In the genomic region with DNA sequence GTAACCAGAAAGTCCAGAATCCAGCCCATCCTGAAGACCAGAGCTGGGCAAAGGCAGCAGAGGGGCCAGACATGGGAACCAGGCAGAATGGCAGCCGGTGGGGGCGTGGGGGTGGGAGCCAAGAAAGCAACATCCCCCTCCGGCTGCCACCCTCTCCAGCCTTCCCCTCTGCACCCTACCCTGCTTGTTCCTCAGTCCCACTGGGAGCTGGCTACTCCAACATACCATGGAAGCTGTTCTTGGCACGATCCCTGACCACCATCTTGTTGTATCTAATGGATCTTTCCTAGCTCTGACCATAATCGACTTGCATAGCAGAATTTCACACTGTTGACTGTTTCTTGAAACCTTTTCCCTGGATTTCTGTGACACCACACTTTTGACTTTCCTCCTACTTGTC, we compare ENCODE assay signal across 17 cellular contexts.
"Had no signal": no experiment of that assay in that cellular context is flagged by ENCODE, and none has a peak within 500 bp of the region (broad histone marks: within the 10 kb centered on the region; RNA-seq: fewer than 3 reads in every experiment).

No MANE protein-coding gene starts in this region.

- DNase-seq: activated CD8-positive, alpha-beta memory T cell treated with anti-CD3 and anti-CD28 coated beads, Interleukin-2, amount 10 ng/mL, durations not matched to agents 7 days and 5 days; activated naive CD4-positive, alpha-beta T cell treated with anti-CD3 and anti-CD28 coated beads for 36 hours; activated T-cell treated with anti-CD3 and anti-CD28 coated beads, Interleukin-2, amount 50 U/mL, for 1 hour; adrenal gland; central memory CD4-positive, alpha-beta T cell; foreskin melanocyte; midbrain; retina; stimulated activated CD4-positive, alpha-beta T cell treated with anti-CD3 and anti-CD28 coated beads, Interleukin-12 subunit alpha, Interleukin-12 subunit beta, amount 100 ng/mL, for 4 hours; stimulated activated CD4-positive, alpha-beta T cell treated with anti-CD3 and anti-CD28 coated beads, Interleukin-2, amount 100 ng/mL, for 24 hours; T-helper 9 cell; tibial artery had no signal

- H3K9me3 Mint-ChIP-seq: activated T-helper 2 cell treated with anti-CD3 and anti-CD28 coated beads, Interferon-gamma antibody, Interleukin-2, Interleukin-4, amounts not matched to agents 10 μg/mL and 5 μg/mL and 100 μg/mL, durations not matched to agents 14 hours and 24 hours and 36 hours had no signal

- H3K4me3 Mint-ChIP-seq: activated CD8-positive, alpha-beta memory T cell treated with anti-CD3 and anti-CD28 coated beads, Interleukin-2, amount 10 ng/mL, durations not matched to agents 7 days and 5 days; activated naive CD4-positive, alpha-beta T cell treated with anti-CD3 and anti-CD28 coated beads for 36 hours had no signal

- H3K27me3 Mint-ChIP-seq: activated CD8-positive, alpha-beta memory T cell treated with anti-CD3 and anti-CD28 coated beads, Interleukin-2, amount 10 ng/mL, durations not matched to agents 7 days and 5 days had no signal

- H3K27ac ChIP-seq: adrenal gland, epithelial cell of prostate, tibial artery had no signal

- H3K9me3 ChIP-seq: adrenal gland, tibial artery had no signal

- H3K27ac Mint-ChIP-seq: activated CD8-positive, alpha-beta memory T cell treated with anti-CD3 and anti-CD28 coated beads, Interleukin-2, amount 10 ng/mL, durations not matched to agents 7 days and 5 days; activated T-helper 2 cell treated with anti-CD3 and anti-CD28 coated beads, Interferon-gamma antibody, Interleukin-2, Interleukin-4, amounts not matched to agents 10 μg/mL and 5 μg/mL and 100 μg/mL, durations not matched to agents 14 hours and 24 hours and 36 hours had no signal

- ATAC-seq: activated CD4-positive, CD25-positive, alpha-beta regulatory T cell treated with anti-CD3 and anti-CD28 coated beads, Interleukin-2, amount 50 U/mL, for 24 hours; activated CD8-positive, alpha-beta memory T cell treated with anti-CD3 and anti-CD28 coated beads, Interleukin-2, amount 10 ng/mL, durations not matched to agents 7 days and 5 days had no signal

- H3K4me3 ChIP-seq: adrenal gland, coronary artery, lung, tibial artery had no signal
